In the genomic region with DNA sequence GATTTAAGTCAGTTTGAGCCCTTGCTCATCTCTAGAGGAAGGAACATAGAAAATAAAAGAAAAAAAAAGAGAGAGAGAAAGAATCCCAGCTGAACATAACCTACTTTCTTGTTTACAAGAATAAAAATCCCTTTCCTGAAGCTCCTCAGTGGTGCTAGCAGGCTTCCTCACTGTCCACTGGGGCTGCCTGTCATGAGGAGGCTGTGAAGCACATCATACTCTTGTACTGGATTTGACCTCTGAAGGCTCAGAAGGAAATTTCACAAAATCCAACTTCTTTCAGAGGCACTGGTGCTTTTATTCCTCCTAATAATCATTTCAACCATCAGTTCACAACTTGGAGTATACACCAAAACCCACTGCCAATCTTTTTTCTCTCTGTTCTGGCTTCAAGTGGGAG, we compare ENCODE assay signal across 17 cellular contexts.
"Had no signal": no experiment of that assay in that cellular context is flagged by ENCODE, and none has a peak within 500 bp of the region (broad histone marks: within the 10 kb centered on the region; RNA-seq: fewer than 3 reads in every experiment).

No MANE protein-coding gene starts in this region.

- H3K36me3 ChIP-seq: heart right ventricle, spleen, upper lobe of left lung had no signal

- H3K4me3 ChIP-seq: heart right ventricle, spleen, upper lobe of left lung had no signal

- H3K9me3 ChIP-seq: spleen, upper lobe of left lung had no signal

- H3K36me3 Mint-ChIP-seq: activated naive CD4-positive, alpha-beta T cell treated with anti-CD3 and anti-CD28 coated beads, Interleukin-2, amount 50 U/mL, for 72 hours; memory B cell; naive thymus-derived CD8-positive, alpha-beta T cell; WTC11 had no signal

- H3K9me3 Mint-ChIP-seq: activated CD8-positive, alpha-beta T cell treated with anti-CD3 and anti-CD28 coated beads for 36 hours; activated naive CD4-positive, alpha-beta T cell treated with anti-CD3 and anti-CD28 coated beads, Interleukin-2, amount 50 U/mL, for 72 hours; activated T-cell treated with anti-CD3 and anti-CD28 coated beads, Interleukin-2, amount 50 U/mL, for 4 hours; memory B cell; stimulated activated naive CD8-positive, alpha-beta T cell treated with anti-CD3 and anti-CD28 coated beads, Interleukin-15, amount 100 ng/mL, for 72 hours; WTC11 had no signal

- H3K27me3 Mint-ChIP-seq: memory B cell; naive thymus-derived CD8-positive, alpha-beta T cell; stimulated activated naive CD8-positive, alpha-beta T cell treated with anti-CD3 and anti-CD28 coated beads, Interleukin-15, amount 100 ng/mL, for 72 hours had no signal

- H3K27ac Mint-ChIP-seq: activated CD8-positive, alpha-beta T cell treated with anti-CD3 and anti-CD28 coated beads for 36 hours; activated naive CD4-positive, alpha-beta T cell treated with anti-CD3 and anti-CD28 coated beads, Interleukin-2, amount 50 U/mL, for 72 hours; memory B cell; naive thymus-derived CD8-positive, alpha-beta T cell; stimulated activated naive CD8-positive, alpha-beta T cell treated with anti-CD3 and anti-CD28 coated beads, Interleukin-15, amount 100 ng/mL, for 72 hours; WTC11 had no signal

- H3K4me3 Mint-ChIP-seq: activated CD8-positive, alpha-beta T cell treated with anti-CD3 and anti-CD28 coated beads for 36 hours; activated T-cell treated with anti-CD3 and anti-CD28 coated beads, Interleukin-2, amount 50 U/mL, for 4 hours; memory B cell; naive thymus-derived CD8-positive, alpha-beta T cell; stimulated activated naive CD8-positive, alpha-beta T cell treated with anti-CD3 and anti-CD28 coated beads, Interleukin-15, amount 100 ng/mL, for 72 hours; WTC11 had no signal

- ATAC-seq: activated CD8-positive, alpha-beta T cell treated with anti-CD3 and anti-CD28 coated beads for 36 hours; activated naive CD4-positive, alpha-beta T cell treated with anti-CD3 and anti-CD28 coated beads, Interleukin-2, amount 50 U/mL, for 72 hours; activated T-cell treated with anti-CD3 and anti-CD28 coated beads, Interleukin-2, amount 50 U/mL, for 4 hours; left lobe of liver; naive thymus-derived CD8-positive, alpha-beta T cell; stimulated activated naive CD8-positive, alpha-beta T cell treated with anti-CD3 and anti-CD28 coated beads, Interleukin-15, amount 100 ng/mL, for 72 hours; WTC11 had no signal

- H3K4me1 ChIP-seq: heart right ventricle, spleen had no signal

- H3K27ac ChIP-seq: heart right ventricle, spleen, upper lobe of left lung had no signal

- H3K27me3 ChIP-seq: heart right ventricle, spleen, upper lobe of left lung had no signal

- H3K4me1 Mint-ChIP-seq: stimulated activated naive CD8-positive, alpha-beta T cell treated with anti-CD3 and anti-CD28 coated beads, Interleukin-15, amount 100 ng/mL, for 72 hours; WTC11 had no signal

- DNase-seq: activated CD4-positive, alpha-beta T cell treated with anti-CD3 and anti-CD28 coated beads for 4 hours; activated CD8-positive, alpha-beta T cell treated with anti-CD3 and anti-CD28 coated beads for 36 hours; activated gamma-delta T cell; activated T-cell treated with anti-CD3 and anti-CD28 coated beads, Interleukin-2, amount 50 U/mL, for 4 hours; foreskin melanocyte; heart right ventricle; naive thymus-derived CD8-positive, alpha-beta T cell; posterior cingulate gyrus; SIG-M5; spleen; stimulated activated naive CD8-positive, alpha-beta T cell treated with anti-CD3 and anti-CD28 coated beads, Interleukin-15, amount 100 ng/mL, for 72 hours; T-helper 2 cell; upper lobe of left lung had no signal
